18 cellular contexts compared by ENCODE assay signal in the genomic region with DNA sequence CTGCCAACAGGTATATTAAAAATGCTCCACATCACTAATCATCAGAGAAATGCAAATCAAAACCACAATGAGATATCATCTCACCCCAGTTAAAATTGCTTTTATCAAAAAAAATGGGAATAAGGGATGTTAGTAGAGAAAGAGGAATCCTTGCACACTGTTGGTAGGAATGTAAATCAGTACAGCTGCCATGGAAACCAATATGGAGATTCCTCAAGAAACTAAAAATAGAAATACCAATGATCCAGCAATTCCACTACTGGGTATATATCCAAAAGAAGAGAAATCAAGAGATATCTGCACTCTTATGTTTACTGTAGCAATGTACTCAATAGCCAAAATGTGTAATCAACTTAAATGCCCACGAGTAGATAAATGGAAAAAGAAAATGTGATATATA.
"Had no signal": no experiment of that assay in that cellular context is flagged by ENCODE, and none has a peak within 500 bp of the region (broad histone marks: within the 10 kb centered on the region; RNA-seq: fewer than 3 reads in every experiment).

No MANE protein-coding gene starts in this region.

- H3K9me3 Mint-ChIP-seq: activated CD8-positive, alpha-beta T cell treated with anti-CD3 and anti-CD28 coated beads for 36 hours had no signal

- H3K27ac ChIP-seq: ascending aorta, suprapubic skin, VCaP had no signal

- H3K4me3 ChIP-seq: ascending aorta, suprapubic skin had no signal

- H3K27ac Mint-ChIP-seq: activated CD4-positive, alpha-beta T cell treated with anti-CD3 and anti-CD28 coated beads for 36 hours; activated CD8-positive, alpha-beta T cell treated with anti-CD3 and anti-CD28 coated beads for 36 hours; activated naive CD8-positive, alpha-beta T cell treated with anti-CD3 and anti-CD28 coated beads, Interleukin-2, amount 50 U/mL, for 24 hours; activated T-cell treated with anti-CD3 and anti-CD28 coated beads, Interleukin-2, amount 50 U/mL, for 72 hours; nephron progenitor cell; type B pancreatic cell had no signal

- H3K4me1 ChIP-seq: ascending aorta, suprapubic skin had no signal

- H3K4me3 Mint-ChIP-seq: activated CD4-positive, alpha-beta T cell treated with anti-CD3 and anti-CD28 coated beads for 36 hours; activated CD8-positive, alpha-beta T cell treated with anti-CD3 and anti-CD28 coated beads for 36 hours; activated naive CD8-positive, alpha-beta T cell treated with anti-CD3 and anti-CD28 coated beads, Interleukin-2, amount 50 U/mL, for 24 hours; activated T-cell treated with anti-CD3 and anti-CD28 coated beads, Interleukin-2, amount 50 U/mL, for 72 hours; nephron progenitor cell; type B pancreatic cell had no signal

- H3K27me3 ChIP-seq: ascending aorta, suprapubic skin had no signal

- DNase-seq: activated CD4-positive, alpha-beta T cell treated with anti-CD3 and anti-CD28 coated beads for 36 hours; activated CD8-positive, alpha-beta memory T cell treated with anti-CD3 and anti-CD28 coated beads, Interleukin-2, amount 50 U/mL, for 4 hours; activated CD8-positive, alpha-beta T cell treated with anti-CD3 and anti-CD28 coated beads for 36 hours; activated naive CD4-positive, alpha-beta T cell; activated naive CD8-positive, alpha-beta T cell treated with anti-CD3 and anti-CD28 coated beads, Interleukin-2, amount 50 U/mL, for 24 hours; activated T-cell treated with anti-CD3 and anti-CD28 coated beads, Interleukin-2, amount 50 U/mL, for 72 hours; central memory CD4-positive, alpha-beta T cell; effector memory CD4-positive, alpha-beta T cell; foreskin fibroblast; nephron progenitor cell; stimulated activated CD4-positive, alpha-beta T cell treated with anti-CD3 and anti-CD28 coated beads, Interleukin-2, amount 100 ng/mL, for 48 hours; stimulated activated CD8-positive, alpha-beta memory T cell treated with anti-CD3 and anti-CD28 coated beads, Interleukin-4, amount 100 ng/mL, for 48 hours; stimulated activated naive CD8-positive, alpha-beta T cell treated with anti-CD3 and anti-CD28 coated beads, Interleukin-15, Interleukin-2, amounts not matched to agents 100 U/mL and 50 U/mL, for 24 hours; T-helper 9 cell had no signal

- ATAC-seq: activated CD4-positive, alpha-beta T cell treated with anti-CD3 and anti-CD28 coated beads for 36 hours; activated CD8-positive, alpha-beta T cell treated with anti-CD3 and anti-CD28 coated beads for 36 hours; activated naive CD8-positive, alpha-beta T cell treated with anti-CD3 and anti-CD28 coated beads, Interleukin-2, amount 50 U/mL, for 24 hours; activated T-cell treated with anti-CD3 and anti-CD28 coated beads, Interleukin-2, amount 50 U/mL, for 72 hours; stimulated activated naive CD8-positive, alpha-beta T cell treated with anti-CD3 and anti-CD28 coated beads, Interleukin-15, Interleukin-2, amounts not matched to agents 100 U/mL and 50 U/mL, for 24 hours had no signal

- H3K36me3 ChIP-seq: suprapubic skin had no signal

- H3K4me1 Mint-ChIP-seq: activated CD4-positive, alpha-beta T cell treated with anti-CD3 and anti-CD28 coated beads for 36 hours; activated naive CD8-positive, alpha-beta T cell treated with anti-CD3 and anti-CD28 coated beads, Interleukin-2, amount 50 U/mL, for 24 hours; nephron progenitor cell had no signal

- H3K27me3 Mint-ChIP-seq: activated CD4-positive, alpha-beta T cell treated with anti-CD3 and anti-CD28 coated beads for 36 hours; activated CD8-positive, alpha-beta T cell treated with anti-CD3 and anti-CD28 coated beads for 36 hours; activated naive CD8-positive, alpha-beta T cell treated with anti-CD3 and anti-CD28 coated beads, Interleukin-2, amount 50 U/mL, for 24 hours; type B pancreatic cell had no signal
